Comparison of ENCODE assay signal across 25 cellular contexts in the genomic region with DNA sequence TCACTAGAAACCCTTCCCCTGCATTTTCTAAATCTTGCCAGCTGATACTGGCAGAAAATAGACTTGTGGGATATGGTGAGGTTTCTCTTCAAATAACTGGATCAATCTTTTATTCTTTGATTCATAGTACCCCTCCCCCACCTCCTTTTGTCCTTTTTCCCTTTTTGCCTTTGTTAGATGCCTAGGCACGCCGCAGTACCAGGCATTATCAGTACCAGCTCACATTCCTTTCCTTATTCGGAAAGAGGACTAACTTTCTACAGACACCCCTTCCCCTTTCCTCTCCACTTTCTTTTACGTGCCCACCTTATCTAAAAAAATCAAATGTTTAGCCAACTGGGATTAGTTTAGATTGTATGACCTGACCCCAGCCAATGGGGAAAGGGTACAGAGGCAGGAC.
"Had no signal": no experiment of that assay in that cellular context is flagged by ENCODE, and none has a peak within 500 bp of the region (broad histone marks: within the 10 kb centered on the region; RNA-seq: fewer than 3 reads in every experiment).

No MANE protein-coding gene starts in this region.

- H3K4me3 Mint-ChIP-seq: activated CD4-positive, alpha-beta memory T cell treated with anti-CD3 and anti-CD28 coated beads for 36 hours; activated CD4-positive, alpha-beta T cell treated with anti-CD3 and anti-CD28 coated beads, Interleukin-2, amount 10 ng/mL, durations not matched to agents 7 days and 5 days; activated naive CD4-positive, alpha-beta T cell treated with anti-CD3 and anti-CD28 coated beads for 36 hours; activated naive CD8-positive, alpha-beta T cell treated with anti-CD3 and anti-CD28 coated beads for 36 hours; activated T-helper 17 cell treated with anti-CD3 and anti-CD28 coated beads, Interleukin-2, amount 50 U/mL, for 72 hours had no signal

- DNase-seq: activated CD4-positive, alpha-beta memory T cell treated with anti-CD3 and anti-CD28 coated beads for 36 hours; activated CD4-positive, alpha-beta T cell treated with anti-CD3 and anti-CD28 coated beads, Interleukin-2, amount 10 ng/mL, durations not matched to agents 7 days and 5 days; activated CD4-positive, CD25-positive, alpha-beta regulatory T cell; activated gamma-delta T cell; activated naive CD4-positive, alpha-beta T cell treated with anti-CD3 and anti-CD28 coated beads for 36 hours; activated naive CD8-positive, alpha-beta T cell treated with anti-CD3 and anti-CD28 coated beads for 36 hours; activated T-cell treated with anti-CD3 and anti-CD28 coated beads for 4 hours; activated T-cell treated with anti-CD3 and anti-CD28 coated beads, Interleukin-2, amount 50 U/mL, for 48 hours; anterior cingulate cortex; central memory CD4-positive, alpha-beta T cell; MG63; MV-4-11; NCI-H1092 treated with DMSO at 0.1 percent for 48 hours; NCI-H1417 treated with DMSO at 0.1 percent for 48 hours; NCI-H1694; NCI-H2029; NCI-H2107; NCI-H2171 treated with DMSO at 0.1 percent for 48 hours; NCI-H226; NCI-H526; NCI-H774; SIG-M5; T-helper 2 cell; T1000 had no signal

- H3K27ac Mint-ChIP-seq: activated CD4-positive, alpha-beta memory T cell treated with anti-CD3 and anti-CD28 coated beads for 36 hours; activated CD4-positive, alpha-beta T cell treated with anti-CD3 and anti-CD28 coated beads, Interleukin-2, amount 10 ng/mL, durations not matched to agents 7 days and 5 days; activated naive CD4-positive, alpha-beta T cell treated with anti-CD3 and anti-CD28 coated beads for 36 hours; activated naive CD8-positive, alpha-beta T cell treated with anti-CD3 and anti-CD28 coated beads for 36 hours; activated T-helper 17 cell treated with anti-CD3 and anti-CD28 coated beads, Interleukin-2, amount 50 U/mL, for 72 hours had no signal

- H3K9me3 ChIP-seq: MG63 had no signal

- H3K36me3 Mint-ChIP-seq: activated CD4-positive, alpha-beta memory T cell treated with anti-CD3 and anti-CD28 coated beads for 36 hours had no signal

- H3K27me3 ChIP-seq: MG63 had no signal

- H3K4me3 ChIP-seq: MG63 had no signal

- ATAC-seq: activated T-helper 17 cell treated with anti-CD3 and anti-CD28 coated beads, Interleukin-2, amount 50 U/mL, for 72 hours had no signal

- H3K27me3 Mint-ChIP-seq: activated CD4-positive, alpha-beta memory T cell treated with anti-CD3 and anti-CD28 coated beads for 36 hours; activated CD4-positive, alpha-beta T cell treated with anti-CD3 and anti-CD28 coated beads, Interleukin-2, amount 10 ng/mL, durations not matched to agents 7 days and 5 days had no signal

- H3K36me3 ChIP-seq: MG63 had no signal

- H3K4me1 Mint-ChIP-seq: activated CD4-positive, alpha-beta T cell treated with anti-CD3 and anti-CD28 coated beads, Interleukin-2, amount 10 ng/mL, durations not matched to agents 7 days and 5 days; activated naive CD8-positive, alpha-beta T cell treated with anti-CD3 and anti-CD28 coated beads for 36 hours had no signal
